ENCODE assay signal across 8 cellular contexts in the genomic region with DNA sequence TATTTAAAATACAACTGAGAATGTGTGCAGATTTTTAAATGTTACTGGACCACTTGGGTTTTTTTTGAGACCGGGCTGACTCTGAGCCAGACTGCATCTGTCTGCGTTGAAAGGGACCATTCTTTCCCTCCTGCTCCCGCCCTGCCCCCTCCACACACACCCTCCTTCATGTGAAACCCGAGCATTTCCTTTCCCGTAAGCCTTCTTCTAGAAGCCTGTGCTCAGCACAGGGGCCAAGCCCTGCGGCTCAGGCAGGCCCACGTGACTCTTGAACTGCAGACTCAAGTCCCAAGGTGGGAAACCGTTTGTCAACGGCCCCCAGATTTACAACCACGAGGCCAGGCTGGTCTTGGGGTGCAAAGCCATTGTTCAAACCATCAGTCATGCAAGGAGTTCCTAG.
DNase-seq lines count a peak whose midpoint lies in the region; ATAC-seq and TF ChIP-seq lines count a peak whose summit lies in the region.

No MANE protein-coding gene starts in this region.

- TF ChIP-seq POLR2A in gastrocnemius medialis (IDR thresholded peaks at IDR 0.05), result no peak

- ATAC-seq in gastrocnemius medialis (peak; percentile 86 to 87), HG03097 (IDR thresholded peaks at IDR 0.05; ENCODE audit: low FRiP score, unreplicated experiment) (no peak)

- H3K9me3 ChIP-seq in cardiac muscle cell (ENCODE audit: low read depth), result no peaks in the 10 kb centered on the region
- H3K9me3 ChIP-seq in gastrocnemius medialis, result no peaks in the 10 kb centered on the region

- H3K27me3 ChIP-seq in cardiac muscle cell (peaks cover 18% of the 10 kb centered on the region), gastrocnemius medialis (peaks cover 13 to 20% (median 15%) of the 10 kb centered on the region in 3 donors)

- H3K27ac ChIP-seq in cardiac muscle cell (no peak overlapping the region), gastrocnemius medialis (peak overlapping the region in 3 of 4 donors; percentile 37 to 50 (median 42))

- intact Hi-C loops in gastrocnemius medialis (cut with DNase I; ENCODE audit: low total_unique reads), result no loop called here

- peak in 5 of 6 experiments; percentile 6 to 55 (median 45) for DNase-seq in stimulated activated naive CD4-positive, alpha-beta T cell (lab: John Stamatoyannopoulos, UW)
- DNase-seq in stimulated activated naive CD4-positive, alpha-beta T cell treated with Interleukin-2 at 50 U/mL for 16 hours (lab: John Stamatoyannopoulos, UW), result no peak
- DNase-seq in activated CD8-positive, alpha-beta memory T cell treated with anti-CD3 and anti-CD28 coated beads, Interleukin-2, amount 50 U/mL, for 48 hours, result peak; percentile 55
- DNase-seq in cardiac muscle cell (ENCODE audit: low read depth in 1 of 2, low spot score in 1 of 2), result peak; percentile 57 to 80
- DNase-seq in gastrocnemius medialis, result peak; percentile 31 to 58
- DNase-seq in NCI-H1048 (lab: John Stamatoyannopoulos, UW), result no peak
- no peak for DNase-seq in cerebellum (ENCODE audit: low spot score)

- in situ Hi-C loops in gastrocnemius medialis (cut with MboI; ENCODE audit: low sequenced_read_pairs in 4 of 4), result no loop called here

- no peak for TF ChIP-seq CTCF in cardiac muscle cell (IDR thresholded peaks at IDR 0.05; ENCODE audit: low read depth, low read length)
- no peak for TF ChIP-seq CTCF in gastrocnemius medialis (IDR thresholded peaks at IDR 0.05 in 4 of 5, conservative IDR thresholded peaks at IDR 0.05 in 1 of 5)

- H3K4me3 ChIP-seq in cardiac muscle cell, result no peak overlapping the region
- peak overlapping the region in 3 of 4 donors; percentile 1 to 14 (median 9) for H3K4me3 ChIP-seq in gastrocnemius medialis

- H3K36me3 ChIP-seq in cardiac muscle cell (no peaks in the 10 kb centered on the region), gastrocnemius medialis (no peaks in the 10 kb centered on the region)

- H3K4me1 ChIP-seq in cardiac muscle cell (ENCODE audit: low read depth) (peaks cover 8% of the 10 kb centered on the region), gastrocnemius medialis (peaks cover 18 to 22% of the 10 kb centered on the region in 2 donors)

Comparison
In these comparisons a context has a peak if more than half of its experiments do, and no peak if none do; other contexts are left out.
1. DNase-seq: peak in stimulated activated naive CD4-positive, alpha-beta T cell (5 of 6), activated CD8-positive, alpha-beta memory T cell treated with anti-CD3 and anti-CD28 coated beads, Interleukin-2, amount 50 U/mL, for 48 hours (single experiment), cardiac muscle cell (2 of 2) and gastrocnemius medialis (2 of 2); none in stimulated activated naive CD4-positive, alpha-beta T cell treated with Interleukin-2 at 50 U/mL for 16 hours (single experiment), NCI-H1048 (single experiment) and cerebellum (single experiment).